ENCODE assay signal across 22 cellular contexts in genomic region chr3:16102187-16102561, GRCh38.
DNase-seq lines count a peak whose midpoint lies in the region; ATAC-seq, FAIRE-seq and TF ChIP-seq lines count a peak whose summit lies in the region.
"Had no signal": no experiment of that assay in that cellular context is flagged by ENCODE, and none has a peak within 500 bp of the region (broad histone marks: within the 10 kb centered on the region; RNA-seq: fewer than 3 reads in every experiment).

No MANE protein-coding gene starts in this region.

- H3K4me3 Mint-ChIP-seq in type B pancreatic cell: no peak overlapping the region
- H3K4me3 Mint-ChIP-seq: activated CD8-positive, alpha-beta memory T cell treated with anti-CD3 and anti-CD28 coated beads, Interleukin-2, amount 10 ng/mL, durations not matched to agents 7 days and 5 days; activated naive CD4-positive, alpha-beta T cell treated with anti-CD3 and anti-CD28 coated beads, Interleukin-2, amount 50 U/mL, for 24 hours; activated T-helper 1 cell treated with anti-CD3 and anti-CD28 coated beads, Interleukin-12 subunit alpha, Interleukin-12 subunit beta, Interleukin-2, Interleukin-4 antibody, amounts not matched to agents 30 ng/mL and 10 ng/mL and 1 ng/mL, durations not matched to agents 14 hours and 24 hours and 36 hours; CD14-positive monocyte; natural killer cell treated with Interleukin-12 subunit alpha and Interleukin-12 subunit beta and Interleukin-15 and Interleukin-18, amount 100 ng/mL, for 72 hours had no signal

- H3K27me3 Mint-ChIP-seq in type B pancreatic cell: peaks cover 4% of the 10 kb centered on the region

- ATAC-seq in HepG2 (no peak), right lobe of liver (no peak), lower lobe of right lung (no peak)
- ATAC-seq: activated CD8-positive, alpha-beta memory T cell treated with anti-CD3 and anti-CD28 coated beads, Interleukin-2, amount 10 ng/mL, durations not matched to agents 7 days and 5 days; natural killer cell treated with Interleukin-12 subunit alpha and Interleukin-12 subunit beta and Interleukin-15 and Interleukin-18, amount 100 ng/mL, for 72 hours had no signal

- DNase-seq in HepG2 (ENCODE audit: low spot score) (no peak), right lobe of liver (no peak), mammary epithelial cell (no peak), lower lobe of right lung (no peak), type B pancreatic cell (ENCODE audit: extremely low spot score, unreplicated experiment) (no peak), NCI-H774 (lab: John Stamatoyannopoulos, UW) (no peak), NCI-H1105 treated with DMSO at 0.1 percent for 48 hours (lab: John Stamatoyannopoulos, UW) (no peak)
- DNase-seq in activated CD4-positive, CD25-positive, alpha-beta regulatory T cell treated with anti-CD3 and anti-CD28 coated beads, Interleukin-2, amount 50 U/mL, for 72 hours: no peak
- DNase-seq: activated CD8-positive, alpha-beta memory T cell treated with anti-CD3 and anti-CD28 coated beads, Interleukin-2, amount 10 ng/mL, durations not matched to agents 7 days and 5 days; Kasumi-1; NCI-H1048; NCI-H2081; NCI-H446 treated with DMSO at 0.1 percent for 48 hours; stimulated activated naive CD4-positive, alpha-beta T cell; T-helper 1 cell had no signal

- H3K36me3 ChIP-seq in HepG2 (replicated peaks in 1 of 2; ENCODE audit: control insufficient read depth in 1 of 2, insufficient read depth in 2 of 2, low read length in 2 of 2): no peaks in the 10 kb centered on the region
- H3K36me3 ChIP-seq in right lobe of liver: no peaks in the 10 kb centered on the region
- no peaks in the 10 kb centered on the region for H3K36me3 ChIP-seq in mammary epithelial cell (ENCODE audit: insufficient read depth, low read length)
- no peaks in the 10 kb centered on the region for H3K36me3 ChIP-seq in lower lobe of right lung

- H3K4me3 ChIP-seq in HepG2 (replicated peaks in 1 of 3; ENCODE audit: insufficient read depth in 1 of 3, low read depth in 2 of 3, low read length in 3 of 3) (no peak overlapping the region), right lobe of liver (no peak overlapping the region), mammary epithelial cell (replicated peaks in 1 of 3; ENCODE audit: insufficient read depth in 1 of 3, low read depth in 2 of 3, low read length in 3 of 3) (no peak overlapping the region), lower lobe of right lung (no peak overlapping the region)

- no peak for FAIRE-seq in HepG2 (lab: Jason Lieb, UNC)
- FAIRE-seq: colon, endometrium had no signal

- peak overlapping the region; percentile 90 for H3K27ac Mint-ChIP-seq in type B pancreatic cell
- H3K27ac Mint-ChIP-seq: activated CD8-positive, alpha-beta memory T cell treated with anti-CD3 and anti-CD28 coated beads, Interleukin-2, amount 10 ng/mL, durations not matched to agents 7 days and 5 days; activated naive CD4-positive, alpha-beta T cell treated with anti-CD3 and anti-CD28 coated beads, Interleukin-2, amount 50 U/mL, for 24 hours; activated T-helper 1 cell treated with anti-CD3 and anti-CD28 coated beads, Interleukin-12 subunit alpha, Interleukin-12 subunit beta, Interleukin-2, Interleukin-4 antibody, amounts not matched to agents 30 ng/mL and 10 ng/mL and 1 ng/mL, durations not matched to agents 14 hours and 24 hours and 36 hours; CD14-positive monocyte; natural killer cell treated with Interleukin-12 subunit alpha and Interleukin-12 subunit beta and Interleukin-15 and Interleukin-18, amount 100 ng/mL, for 72 hours had no signal

- no peaks in the 10 kb centered on the region for H3K4me1 Mint-ChIP-seq in type B pancreatic cell (ENCODE audit: unreplicated experiment)
- H3K4me1 Mint-ChIP-seq: activated CD8-positive, alpha-beta memory T cell treated with anti-CD3 and anti-CD28 coated beads, Interleukin-2, amount 10 ng/mL, durations not matched to agents 7 days and 5 days; activated naive CD4-positive, alpha-beta T cell treated with anti-CD3 and anti-CD28 coated beads, Interleukin-2, amount 50 U/mL, for 24 hours; CD14-positive monocyte had no signal

- dilution Hi-C loops in mammary epithelial cell (cut with HindIII; ENCODE audit: low sequenced_read_pairs): no loop called here

- no peaks in the 10 kb centered on the region for H3K36me3 Mint-ChIP-seq in type B pancreatic cell
- H3K36me3 Mint-ChIP-seq: activated naive CD4-positive, alpha-beta T cell treated with anti-CD3 and anti-CD28 coated beads, Interleukin-2, amount 50 U/mL, for 24 hours; CD14-positive monocyte; natural killer cell treated with Interleukin-12 subunit alpha and Interleukin-12 subunit beta and Interleukin-15 and Interleukin-18, amount 100 ng/mL, for 72 hours had no signal

- POLR2A ChIA-PET in HepG2 (lab: Yijun Ruan, JAX): interaction anchor here (1.8 kb wide), 1 partner anchor 42 kb away, joined by 5 read pairs; no protein-coding TSS in a partner anchor

- H3K4me2 ChIP-seq in HepG2 (ENCODE audit: low read depth, low read length) (no peak overlapping the region), mammary epithelial cell (ENCODE audit: insufficient read depth, low read depth, low read length) (no peak overlapping the region)

- TF ChIP-seq POLR2A in HepG2 (IDR thresholded peaks at IDR 0.05; ENCODE audit: insufficient read depth in 1 of 2, low read depth in 2 of 2, low read length in 2 of 2) (no peak), right lobe of liver (IDR thresholded peaks at IDR 0.05) (no peak)

- in situ Hi-C loops in HepG2 (cut with HindIII; ENCODE audit: extremely low pct_ligation_motif_present, low pct_unique_long_range_greater_than_20kb) (no loop called here), mammary epithelial cell (cut with MboI; ENCODE audit: low sequenced_read_pairs in 2 of 2) (loop anchor here in 1 of 2 donors (5.0 kb wide), 1 partner anchor 35 kb away; no protein-coding TSS in a partner anchor)

- H3K27me3 ChIP-seq in HepG2 (ENCODE audit: control insufficient read depth in 1 of 2, insufficient read depth in 2 of 2, low read length in 2 of 2) (no peaks in the 10 kb centered on the region), right lobe of liver (no peaks in the 10 kb centered on the region), mammary epithelial cell (ENCODE audit: insufficient read depth, low read length) (no peaks in the 10 kb centered on the region), lower lobe of right lung (ENCODE audit: low read depth) (no peaks in the 10 kb centered on the region)

- H3K27ac ChIP-seq in HepG2 (ENCODE audit: extremely low read length, insufficient read depth, low read length) (no peak overlapping the region), right lobe of liver (no peak overlapping the region), mammary epithelial cell (ENCODE audit: insufficient read depth, low read depth, low read length) (peak overlapping the region; percentile 83), lower lobe of right lung (peak overlapping the region; percentile 6)
- H3K27ac ChIP-seq: parathyroid adenoma had no signal

- H3K4me1 ChIP-seq in HepG2 (ENCODE audit: insufficient read depth, low read length) (peaks cover 22% of the 10 kb centered on the region), right lobe of liver (no peaks in the 10 kb centered on the region), mammary epithelial cell (ENCODE audit: insufficient read depth, low read length) (peaks cover 22% of the 10 kb centered on the region), lower lobe of right lung (no peaks in the 10 kb centered on the region)
- H3K4me1 ChIP-seq: parathyroid adenoma had no signal

- BruUV-seq in HepG2 (replicated peaks; lab: Mats Ljungman, UMichigan) (TSS peak; percentile 59), mammary epithelial cell (replicated peaks; lab: Mats Ljungman, UMichigan) (no TSS peak)

- CTCF ChIA-PET in HepG2 (lab: Yijun Ruan, JAX; ENCODE audit: low intra/inter-chr PET ratio, low total read pairs) (no interaction called here), mammary epithelial cell (lab: Charles Lee; ENCODE audit: low non-redundant PET) (no interaction called here)

- no peaks in the 10 kb centered on the region for H3K9me3 ChIP-seq in HepG2 (ENCODE audit: low read length)
- H3K9me3 ChIP-seq in right lobe of liver: no peaks in the 10 kb centered on the region
- H3K9me3 ChIP-seq in mammary epithelial cell (replicated peaks; ENCODE audit: insufficient read depth, low read length): peaks cover 19% of the 10 kb centered on the region
- no peaks in the 10 kb centered on the region for H3K9me3 ChIP-seq in lower lobe of right lung

- intact Hi-C loops in HepG2 (cut with micrococcal nuclease; ENCODE audit: unreplicated experiment): loop anchor here (2.0 kb wide), 1 partner anchor 45 kb away; no protein-coding TSS in a partner anchor
- intact Hi-C loops in right lobe of liver (cut with DNase I): no loop called here
- intact Hi-C loops in mammary epithelial cell (cut with micrococcal nuclease): loop anchor here (5.0 kb wide), 1 partner anchor 75 kb away; no protein-coding TSS in a partner anchor
- intact Hi-C loops in lower lobe of right lung (cut with DNase I): no loop called here

- no peak overlapping the region for H3K9ac ChIP-seq in HepG2 (ENCODE audit: insufficient read depth, low read depth, low read length)
- H3K9ac ChIP-seq in mammary epithelial cell (ENCODE audit: insufficient read depth, low read length): no peak overlapping the region
- H3K9ac ChIP-seq: parathyroid adenoma had no signal

- TF ChIP-seq EP300 in HepG2 (IDR thresholded peaks at IDR 0.05; ENCODE audit: low read depth in 2 of 2, low read length in 2 of 2) (no peak), HepG2 (CRISPR knock-in tag; IDR thresholded peaks at IDR 0.05; ENCODE audit: borderline replicate concordance) (no peak)

- peaks cover 6% of the 10 kb centered on the region for H3K9me3 Mint-ChIP-seq in type B pancreatic cell
- H3K9me3 Mint-ChIP-seq: activated naive CD4-positive, alpha-beta T cell treated with anti-CD3 and anti-CD28 coated beads, Interleukin-2, amount 50 U/mL, for 24 hours; natural killer cell treated with Interleukin-12 subunit alpha and Interleukin-12 subunit beta and Interleukin-15 and Interleukin-18, amount 100 ng/mL, for 72 hours had no signal

- no peak for TF ChIP-seq CTCF in HepG2 (CRISPR knock-in tag; IDR thresholded peaks at IDR 0.05)
- TF ChIP-seq CTCF in right lobe of liver (IDR thresholded peaks at IDR 0.05): no peak
- no peak for TF ChIP-seq CTCF in mammary epithelial cell (conservative IDR thresholded peaks at IDR 0.05 in 1 of 2, IDR thresholded peaks at IDR 0.05 in 1 of 2; ENCODE audit: extremely low read depth in 1 of 2, insufficient read depth in 1 of 2, low read depth in 1 of 2, low read length in 2 of 2)
- no peak for TF ChIP-seq CTCF in lower lobe of right lung (IDR thresholded peaks at IDR 0.05)
- no peak for TF ChIP-seq CTCF in type B pancreatic cell (conservative IDR thresholded peaks at IDR 0.05)

- H2AFZ ChIP-seq in HepG2 (ENCODE audit: low read length): no peak overlapping the region
- H2AFZ ChIP-seq in mammary epithelial cell (ENCODE audit: low read depth, low read length): peak overlapping the region; percentile 15
- H2AFZ ChIP-seq: parathyroid adenoma had no signal

- TF ChIP-seq RAD21 in HepG2 (CRISPR knock-in tag; IDR thresholded peaks at IDR 0.05): no peak

- H3K79me2 ChIP-seq in HepG2 (ENCODE audit: insufficient read depth, low read length) (no peaks in the 10 kb centered on the region), mammary epithelial cell (ENCODE audit: insufficient read depth, low read length) (no peaks in the 10 kb centered on the region)
- H3K79me2 ChIP-seq: parathyroid adenoma had no signal

- H4K20me1 ChIP-seq in HepG2 (ENCODE audit: insufficient read depth, low read length) (no peaks in the 10 kb centered on the region), mammary epithelial cell (ENCODE audit: insufficient read depth, low read length) (no peaks in the 10 kb centered on the region)

- 34% methylated on average over 2 of the region's 2 CpGs for WGBS in HepG2 (ENCODE audit: low lambda C conversion rate)
- WGBS in right lobe of liver (ENCODE audit: insufficient coverage, low coverage, low lambda C conversion rate, missing lambda C conversion rate): 69% methylated on average over 2 of the region's 2 CpGs
- WGBS in mammary epithelial cell (ENCODE audit: low coverage, missing lambda C conversion rate): 88% methylated on average over 2 of the region's 2 CpGs

Comparison
In these comparisons a context has a peak if more than half of its experiments do, and no peak if none do; other contexts are left out.
1. intact Hi-C loops: an anchor here in HepG2 (2.0 kb wide) and mammary epithelial cell (5.0 kb wide); none called in right lobe of liver and lower lobe of right lung.
2. H3K27ac ChIP-seq: peak in mammary epithelial cell (single experiment) and lower lobe of right lung (single experiment); none in HepG2 (single experiment) and right lobe of liver (0 of 3).